Comparison of ENCODE assay signal across 23 cellular contexts in the genomic region with DNA sequence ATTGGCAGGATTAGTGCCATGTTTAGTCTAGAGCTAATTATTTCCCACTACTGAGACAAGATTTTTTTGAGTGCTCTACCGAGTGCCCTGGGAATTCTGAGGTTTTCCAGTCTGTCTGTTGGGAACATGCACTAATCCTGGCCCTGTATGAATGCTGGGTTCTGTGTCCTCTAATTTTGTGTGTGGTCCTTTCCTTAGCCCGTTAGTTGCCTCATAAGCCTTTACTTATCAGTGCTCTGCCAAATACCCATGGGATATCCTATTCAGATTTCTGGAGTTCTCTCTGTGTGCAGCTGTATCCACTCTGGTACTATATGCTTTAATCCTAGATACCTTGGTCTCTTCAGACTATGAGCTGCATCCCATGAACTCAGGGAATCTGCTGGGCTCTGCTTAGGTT. TPM values are rescaled to one million over a fixed set of nuclear protein-coding genes. Genes with fewer than 3 reads are reported as not detected.
DNase-seq lines count a peak whose midpoint lies in the region; ATAC-seq and TF ChIP-seq lines count a peak whose summit lies in the region.
"Had no signal": no experiment of that assay in that cellular context is flagged by ENCODE, and none has a peak within 500 bp of the region (broad histone marks: within the 10 kb centered on the region; RNA-seq: fewer than 3 reads in every experiment).

No MANE protein-coding gene starts in this region.

- H3K27ac ChIP-seq in heart left ventricle (peak overlapping the region in 1 of 12 donors; percentile 21), left ventricle myocardium inferior (replicated peaks) (no peak overlapping the region), SJCRH30 (no peak overlapping the region), trophoblast cell (ENCODE audit: low read depth, low read length) (no peak overlapping the region), aorta (ENCODE audit: low read depth in 1 of 2, low read length in 2 of 2) (no peak overlapping the region)
- H3K27ac ChIP-seq: ascending aorta, sigmoid colon had no signal

- TF ChIP-seq POLR2A in heart left ventricle (IDR thresholded peaks at IDR 0.05): no peak

- 56 to 74% (median 65%) methylated on average over 2 of the region's 2 CpGs for WGBS in heart left ventricle, 4 donors
- WGBS in trophoblast cell (ENCODE audit: extremely low coverage, insufficient coverage, insufficient read length): no CpG with 5 or more reads among the region's 2 CpGs
- WGBS in aorta, 2 donors: 31 to 37% methylated on average over 2 of the region's 2 CpGs

- DNase-seq in heart left ventricle (no peak), left ventricle myocardium inferior (no peak), SJCRH30 (peak; percentile 32 to 66), glutamatergic neuron (no peak), trophoblast cell (no peak), iPS-NIHi11 (ENCODE audit: low spot score) (no peak), aorta (no peak)
- DNase-seq: activated B cell treated with CpG ODN at 0.5 μM for 24 hours; activated CD4-positive, alpha-beta T cell treated with anti-CD3 and anti-CD28 coated beads, Interleukin-2, amount 50 U/mL, for 4 hours; activated naive CD4-positive, alpha-beta T cell treated with Interleukin-2 at 50 U/mL for 16 hours; effector CD4-positive, alpha-beta T cell; KBM-7; mesendoderm; NCI-H146; NCI-H2171 treated with DMSO at 0.1 percent for 48 hours; NCI-H526; RPMI8226; sigmoid colon had no signal

- H3K79me1 ChIP-seq in trophoblast cell (ENCODE audit: low read length): no peaks in the 10 kb centered on the region

- peaks cover 15% of the 10 kb centered on the region for H3K4me1 Mint-ChIP-seq in glutamatergic neuron (ENCODE audit: low read depth, unreplicated experiment)

- H3K4me1 ChIP-seq in heart left ventricle (peaks cover 0 to 54% (median 2%) of the 10 kb centered on the region in 12 donors), left ventricle myocardium inferior (peaks cover 16% of the 10 kb centered on the region), SJCRH30 (no peaks in the 10 kb centered on the region), trophoblast cell (ENCODE audit: control insufficient read depth in 1 of 2, insufficient read depth in 2 of 2, low read length in 2 of 2) (no peaks in the 10 kb centered on the region), aorta (ENCODE audit: control insufficient read depth in 1 of 2, insufficient read depth in 2 of 2, low read length in 2 of 2) (peaks cover 0 to 4% of the 10 kb centered on the region in 2 donors)

- peak overlapping the region; percentile 75 for H3K27ac Mint-ChIP-seq in glutamatergic neuron (ENCODE audit: unreplicated experiment)
- H3K27ac Mint-ChIP-seq: activated B cell treated with CpG ODN at 0.5 μM for 24 hours, nephron had no signal

- H3K9me3 Mint-ChIP-seq in glutamatergic neuron (ENCODE audit: unreplicated experiment): no peaks in the 10 kb centered on the region

- H3K36me3 ChIP-seq in heart left ventricle (no peaks in the 10 kb centered on the region), left ventricle myocardium inferior (no peaks in the 10 kb centered on the region), SJCRH30 (no peaks in the 10 kb centered on the region), trophoblast cell (ENCODE audit: control insufficient read depth in 1 of 2, insufficient read depth in 2 of 2, low read length in 2 of 2) (no peaks in the 10 kb centered on the region), aorta (ENCODE audit: control insufficient read depth in 1 of 2, insufficient read depth in 2 of 2, low read length in 1 of 2) (no peaks in the 10 kb centered on the region)
- H3K36me3 ChIP-seq: ascending aorta, sigmoid colon had no signal

- H2BK120ac ChIP-seq in trophoblast cell (ENCODE audit: insufficient read depth, low read length, poor library complexity): no peak overlapping the region

- intact Hi-C loops in heart left ventricle (cut with DNase I): no loop called here
- intact Hi-C loops in left ventricle myocardium inferior (cut with micrococcal nuclease): no loop called here
- intact Hi-C loops in aorta (cut with DNase I): no loop called here

- peaks cover 10% of the 10 kb centered on the region for H3K36me3 Mint-ChIP-seq in glutamatergic neuron (ENCODE audit: unreplicated experiment)

- peaks cover 0 to 21% (median 3%) of the 10 kb centered on the region in 12 donors for H3K9me3 ChIP-seq in heart left ventricle
- peaks cover 14% of the 10 kb centered on the region for H3K9me3 ChIP-seq in left ventricle myocardium inferior (replicated peaks)
- H3K9me3 ChIP-seq in SJCRH30 (replicated peaks): no peaks in the 10 kb centered on the region
- no peaks in the 10 kb centered on the region for H3K9me3 ChIP-seq in trophoblast cell (ENCODE audit: insufficient read depth, low read depth, low read length)
- no peaks in the 10 kb centered on the region for H3K9me3 ChIP-seq in aorta (ENCODE audit: control insufficient read depth, low read length)
- H3K9me3 ChIP-seq: sigmoid colon had no signal

- H3K23ac ChIP-seq in trophoblast cell (ENCODE audit: low read length): peak overlapping the region; percentile 61

- no peak overlapping the region for H4K91ac ChIP-seq in trophoblast cell (ENCODE audit: low read depth, low read length)

- peak in 3 of 4 donors; percentile 11 to 53 (median 45) for ATAC-seq in heart left ventricle
- no peak for ATAC-seq in HG03108 (IDR thresholded peaks at IDR 0.05; ENCODE audit: unreplicated experiment)
- ATAC-seq in aorta (ENCODE audit: low FRiP score): no peak
- ATAC-seq: SK-N-SH treated with all-trans-retinoic acid at 6 μM for 48 hours had no signal

- H3K18ac ChIP-seq in trophoblast cell (ENCODE audit: low read length): no peak overlapping the region

- H3K4me2 ChIP-seq in trophoblast cell (ENCODE audit: low read length): no peak overlapping the region

- peak overlapping the region; percentile 36 for H3K4ac ChIP-seq in trophoblast cell (ENCODE audit: low read depth, low read length)

- no peak overlapping the region for H3K4me3 ChIP-seq in heart left ventricle
- H3K4me3 ChIP-seq in left ventricle myocardium inferior: no peak overlapping the region
- no peak overlapping the region for H3K4me3 ChIP-seq in SJCRH30
- no peak overlapping the region for H3K4me3 ChIP-seq in trophoblast cell (ENCODE audit: low read depth, low read length)
- no peak overlapping the region for H3K4me3 ChIP-seq in aorta (ENCODE audit: low read length in 2 of 2)
- H3K4me3 ChIP-seq: ascending aorta; BLaER1 treated with 17β-estradiol and CSF1 and Interleukin-3, amounts not matched to agents 10 nM and 100 nM; sigmoid colon had no signal

- no peak overlapping the region for H3K9ac ChIP-seq in trophoblast cell (ENCODE audit: low read length)
- H3K9ac ChIP-seq: BLaER1 treated with 17β-estradiol and CSF1 and Interleukin-3, amounts not matched to agents 10 nM and 100 nM had no signal

- H3K79me2 ChIP-seq in trophoblast cell (ENCODE audit: control insufficient read depth, insufficient read depth, low read length, poor library complexity): no peaks in the 10 kb centered on the region

- no peak overlapping the region for H4K8ac ChIP-seq in trophoblast cell (ENCODE audit: low read depth, low read length)

- H2AFZ ChIP-seq in trophoblast cell (ENCODE audit: insufficient read depth, low read length, poor library complexity): no peak overlapping the region

- H3K27me3 ChIP-seq in heart left ventricle (no peaks in the 10 kb centered on the region), left ventricle myocardium inferior (ENCODE audit: low read depth) (no peaks in the 10 kb centered on the region), SJCRH30 (no peaks in the 10 kb centered on the region), trophoblast cell (ENCODE audit: insufficient read depth, low read length) (no peaks in the 10 kb centered on the region), aorta (ENCODE audit: control insufficient read depth in 1 of 2, insufficient read depth in 2 of 2, low read length in 1 of 2) (no peaks in the 10 kb centered on the region)
- H3K27me3 ChIP-seq: ascending aorta; BLaER1 treated with 17β-estradiol and CSF1 and Interleukin-3, amounts not matched to agents 10 nM and 100 nM; sigmoid colon had no signal

- TF ChIP-seq CTCF in heart left ventricle (IDR thresholded peaks at IDR 0.05) (no peak), left ventricle myocardium inferior (IDR thresholded peaks at IDR 0.05; ENCODE audit: borderline replicate concordance) (no peak), glutamatergic neuron (IDR thresholded peaks at IDR 0.05; ENCODE audit: partially characterized antibody, unreplicated experiment) (no peak)

- no peak overlapping the region for H2BK12ac ChIP-seq in trophoblast cell (ENCODE audit: low read length)

- peak overlapping the region; percentile 54 for H3K4me3 Mint-ChIP-seq in glutamatergic neuron (ENCODE audit: unreplicated experiment)
- H3K4me3 Mint-ChIP-seq: activated B cell treated with CpG ODN at 0.5 μM for 24 hours, nephron had no signal

- no peaks in the 10 kb centered on the region for H3K27me3 Mint-ChIP-seq in glutamatergic neuron (ENCODE audit: unreplicated experiment)
- H3K27me3 Mint-ChIP-seq: activated B cell treated with CpG ODN at 0.5 μM for 24 hours had no signal

- H3K14ac ChIP-seq in trophoblast cell (ENCODE audit: low read length): no peak overlapping the region

- no peak overlapping the region for H2BK5ac ChIP-seq in trophoblast cell (ENCODE audit: low read depth, low read length, poor library complexity)

- H4K12ac ChIP-seq in trophoblast cell (ENCODE audit: low read depth, low read length): no peak overlapping the region

- no peak overlapping the region for H2AK5ac ChIP-seq in trophoblast cell (ENCODE audit: low read length)

RNA-seq across cellular contexts. Expression of a gene that starts 13.1 kb away (rescaled TPM):
- 10 to 100 TPM in 3 of 9 donors, 1 to 10 TPM in 6; 6.3 to 17.7 (median 8.8) TPM for total RNA-seq in heart left ventricle
- 10 to 100 TPM in 1 of 2 donors, 1 to 10 TPM in 1; 2.6 to 10.1 TPM for polyA plus RNA-seq in heart left ventricle
- total RNA-seq in left ventricle myocardium inferior: 7.1 TPM
- total RNA-seq in SJCRH30 (2014; rRNA removed; shearing (Covaris generic)): 5.9 and 7.9 TPM in 2 replicates
- 28.3 TPM for total RNA-seq in glutamatergic neuron (ENCODE audit: unreplicated experiment)
- polyA plus RNA-seq in trophoblast cell (2013): 7.8 and 7.9 TPM in 2 replicates
- 10 to 100 TPM; 32.7 to 35.8 TPM for total RNA-seq in aorta
- polyA plus RNA-seq in aorta: 10 to 100 TPM; 18.2 to 20.1 TPM

Comparison
In these comparisons a context has a peak if more than half of its experiments do, and no peak if none do; other contexts are left out.
1. ATAC-seq: peak in heart left ventricle (3 of 4); none in HG03108 (single experiment) and aorta (single experiment).
2. DNase-seq: peak in SJCRH30 (2 of 2); none in heart left ventricle (0 of 5), left ventricle myocardium inferior (single experiment), glutamatergic neuron (single experiment), trophoblast cell (0 of 2), iPS-NIHi11 (single experiment) and aorta (0 of 2).